In genomic region chr4:153232768-153233167, GRCh38 we compare ENCODE assay signal across 8 cellular contexts. TPM values are rescaled to one million over a fixed set of nuclear protein-coding genes. Genes with fewer than 3 reads are reported as not detected.
DNase-seq lines count a peak whose midpoint lies in the region; ATAC-seq and TF ChIP-seq lines count a peak whose summit lies in the region.

No MANE protein-coding gene starts in this region.

- no peak overlapping the region for H2BK5ac ChIP-seq in mesenchymal stem cell (ENCODE audit: low read depth, low read length, poor library complexity, severe bottlenecking)

- no peak overlapping the region for H3K23ac ChIP-seq in mesenchymal stem cell (ENCODE audit: low read length in 2 of 2)

- no peak overlapping the region for H3K14ac ChIP-seq in mesenchymal stem cell (ENCODE audit: low read length in 2 of 2)

- TF ChIP-seq CTCF in body of pancreas (IDR thresholded peaks at IDR 0.05): peak in 5 of 7 experiments; percentile 9 to 39 (median 32)

- no peak overlapping the region for H2AFZ ChIP-seq in mesenchymal stem cell (ENCODE audit: low read depth, low read length)

- peak; percentile 44 for ATAC-seq in HG02981 (IDR thresholded peaks at IDR 0.05; ENCODE audit: unreplicated experiment)
- ATAC-seq in body of pancreas: peak; percentile 54
- no peak for ATAC-seq in GM21423 (IDR thresholded peaks at IDR 0.05; ENCODE audit: unreplicated experiment)
- ATAC-seq in GM18505 (IDR thresholded peaks at IDR 0.05; ENCODE audit: unreplicated experiment): no peak
- no peak for ATAC-seq in activated naive CD8-positive, alpha-beta T cell treated with anti-CD3 and anti-CD28 coated beads, Interleukin-2, amount 50 U/mL, for 24 hours

- H3K79me1 ChIP-seq in mesenchymal stem cell (replicated peaks; ENCODE audit: low read length, poor library complexity, severe bottlenecking): peaks cover 29% of the 10 kb centered on the region

- peak overlapping the region in 1 of 2 experiments; percentile 65 for H3K18ac ChIP-seq in mesenchymal stem cell (ENCODE audit: low read depth in 1 of 2, low read length in 2 of 2)

- H3K27me3 ChIP-seq in body of pancreas (no peaks in the 10 kb centered on the region), mesenchymal stem cell (ENCODE audit: control insufficient read depth in 1 of 2, insufficient read depth in 1 of 2, low read length in 2 of 2) (peaks cover 0 to 6% of the 10 kb centered on the region in 2 experiments)

- H2AK5ac ChIP-seq in mesenchymal stem cell (ENCODE audit: low read length, severe bottlenecking): peak overlapping the region; percentile 95

- peaks cover 16% of the 10 kb centered on the region for H3K27me3 Mint-ChIP-seq in activated CD4-positive, alpha-beta T cell treated with anti-CD3 and anti-CD28 coated beads, Interleukin-2, amount 10 ng/mL, durations not matched to agents 24 days and 14 days
- peaks cover 16% of the 10 kb centered on the region for H3K27me3 Mint-ChIP-seq in activated naive CD8-positive, alpha-beta T cell treated with anti-CD3 and anti-CD28 coated beads, Interleukin-2, amount 50 U/mL, for 24 hours

- intact Hi-C loops in body of pancreas (cut with DNase I): no loop called here
- intact Hi-C loops in activated CD4-positive, alpha-beta T cell treated with anti-CD3 and anti-CD28 coated beads, Interleukin-2, amount 10 ng/mL, durations not matched to agents 24 days and 14 days (cut with micrococcal nuclease): no loop called here

- peak overlapping the region; percentile 42 for H4K8ac ChIP-seq in mesenchymal stem cell (ENCODE audit: low read length)

- H3K4me1 Mint-ChIP-seq in activated CD4-positive, alpha-beta T cell treated with anti-CD3 and anti-CD28 coated beads, Interleukin-2, amount 10 ng/mL, durations not matched to agents 24 days and 14 days: peaks cover 16% of the 10 kb centered on the region
- H3K4me1 Mint-ChIP-seq in activated naive CD8-positive, alpha-beta T cell treated with anti-CD3 and anti-CD28 coated beads, Interleukin-2, amount 50 U/mL, for 24 hours: peaks cover 23% of the 10 kb centered on the region

- H3K36me3 ChIP-seq in body of pancreas (replicated peaks in 1 of 2; ENCODE audit: insufficient read depth in 1 of 2, low read depth in 2 of 2) (no peaks in the 10 kb centered on the region), mesenchymal stem cell (ENCODE audit: control insufficient read depth in 1 of 2, insufficient read depth in 2 of 2, low read depth in 1 of 2, low read length in 2 of 2) (peaks cover 0 to under 1% of the 10 kb centered on the region in 2 experiments)

- H3K27ac Mint-ChIP-seq in activated CD4-positive, alpha-beta T cell treated with anti-CD3 and anti-CD28 coated beads, Interleukin-2, amount 10 ng/mL, durations not matched to agents 24 days and 14 days: no peak overlapping the region
- H3K27ac Mint-ChIP-seq in activated naive CD8-positive, alpha-beta T cell treated with anti-CD3 and anti-CD28 coated beads, Interleukin-2, amount 50 U/mL, for 24 hours: no peak overlapping the region

- H3K4ac ChIP-seq in mesenchymal stem cell (ENCODE audit: low read depth in 1 of 2, low read length in 2 of 2): peak overlapping the region in 1 of 2 experiments; percentile 62

- H4K91ac ChIP-seq in mesenchymal stem cell (ENCODE audit: low read length): no peak overlapping the region

- no peak overlapping the region for H2BK15ac ChIP-seq in mesenchymal stem cell (ENCODE audit: low read depth, poor library complexity, severe bottlenecking)

- H3K4me1 ChIP-seq in body of pancreas (peaks cover 27% of the 10 kb centered on the region), mesenchymal stem cell (ENCODE audit: control insufficient read depth, insufficient read depth, low read depth, low read length) (peaks cover 10% of the 10 kb centered on the region)

- no peaks in the 10 kb centered on the region for H3K36me3 Mint-ChIP-seq in activated CD4-positive, alpha-beta T cell treated with anti-CD3 and anti-CD28 coated beads, Interleukin-2, amount 10 ng/mL, durations not matched to agents 24 days and 14 days (ENCODE audit: low read depth)
- no peaks in the 10 kb centered on the region for H3K36me3 Mint-ChIP-seq in activated naive CD8-positive, alpha-beta T cell treated with anti-CD3 and anti-CD28 coated beads, Interleukin-2, amount 50 U/mL, for 24 hours (ENCODE audit: low read depth)

- TF ChIP-seq POLR2A in body of pancreas (IDR thresholded peaks at IDR 0.05) (no peak), GM18505 (IDR thresholded peaks at IDR 0.05; ENCODE audit: borderline replicate concordance, extremely low read depth, insufficient read depth, insufficient read length) (no peak)

- no peak overlapping the region for H3K9ac ChIP-seq in mesenchymal stem cell (ENCODE audit: low read length)

- no peak overlapping the region for H2BK120ac ChIP-seq in mesenchymal stem cell (ENCODE audit: low read depth, low read length)

- no peak overlapping the region for H3K4me2 ChIP-seq in mesenchymal stem cell (ENCODE audit: low read length, poor library complexity, severe bottlenecking)

- WGBS in body of pancreas, 2 donors: 33 to 38% methylated on average over 3 of the region's 3 CpGs
- WGBS in mesenchymal stem cell: 38% methylated on average over 2 of the region's 3 CpGs

- DNase-seq in EH (ENCODE audit: low read depth) (peak; percentile 18), body of pancreas (peak; percentile 27 to 52 (median 36)), mesenchymal stem cell (peak; percentile 33)
- DNase-seq in activated CD4-positive, alpha-beta T cell treated with anti-CD3 and anti-CD28 coated beads, Interleukin-2, amount 10 ng/mL, durations not matched to agents 24 days and 14 days: no peak
- no peak for DNase-seq in activated naive CD8-positive, alpha-beta T cell treated with anti-CD3 and anti-CD28 coated beads, Interleukin-2, amount 50 U/mL, for 24 hours

- H3K4me3 ChIP-seq in body of pancreas (no peak overlapping the region), mesenchymal stem cell (ENCODE audit: insufficient read depth in 1 of 2, low read depth in 1 of 2, low read length in 2 of 2) (no peak overlapping the region)

- peak overlapping the region; percentile 65 to 83 for H2BK12ac ChIP-seq in mesenchymal stem cell (ENCODE audit: low read length in 2 of 2)

- no peaks in the 10 kb centered on the region for H3K9me3 ChIP-seq in body of pancreas
- H3K9me3 ChIP-seq in mesenchymal stem cell (ENCODE audit: control insufficient read depth, low read length): no peaks in the 10 kb centered on the region

- H3K9me3 Mint-ChIP-seq in activated CD4-positive, alpha-beta T cell treated with anti-CD3 and anti-CD28 coated beads, Interleukin-2, amount 10 ng/mL, durations not matched to agents 24 days and 14 days: no peaks in the 10 kb centered on the region
- no peaks in the 10 kb centered on the region for H3K9me3 Mint-ChIP-seq in activated naive CD8-positive, alpha-beta T cell treated with anti-CD3 and anti-CD28 coated beads, Interleukin-2, amount 50 U/mL, for 24 hours

- H3K27ac ChIP-seq in body of pancreas (peak overlapping the region in 2 of 4 donors; percentile 44 to 71), mesenchymal stem cell (ENCODE audit: low read length, poor library complexity, severe bottlenecking) (no peak overlapping the region)

- H3K4me3 Mint-ChIP-seq in activated CD4-positive, alpha-beta T cell treated with anti-CD3 and anti-CD28 coated beads, Interleukin-2, amount 10 ng/mL, durations not matched to agents 24 days and 14 days: no peak overlapping the region
- no peak overlapping the region for H3K4me3 Mint-ChIP-seq in activated naive CD8-positive, alpha-beta T cell treated with anti-CD3 and anti-CD28 coated beads, Interleukin-2, amount 50 U/mL, for 24 hours

RNA-seq across cellular contexts. Expression of gene TRIM2, which starts 28.5 kb away (rescaled TPM):
- 10 to 100 TPM; 31.3 to 42.0 TPM for total RNA-seq in body of pancreas
- polyA plus RNA-seq in mesenchymal stem cell (2013, experiment 1 of 2): 18.0 TPM
- 18.0 TPM for polyA plus RNA-seq in mesenchymal stem cell (2013, experiment 2 of 2)
- total RNA-seq in activated CD4-positive, alpha-beta T cell treated with anti-CD3 and anti-CD28 coated beads, Interleukin-2, amount 10 ng/mL, durations not matched to agents 24 days and 14 days: 0.21 TPM in 1 of 2 replicates, not detected in the other

Comparison
In these comparisons a context has a peak if more than half of its experiments do, and no peak if none do; other contexts are left out.
1. DNase-seq: peak in EH (single experiment), body of pancreas (4 of 4) and mesenchymal stem cell (single experiment); none in activated CD4-positive, alpha-beta T cell treated with anti-CD3 and anti-CD28 coated beads, Interleukin-2, amount 10 ng/mL, durations not matched to agents 24 days and 14 days (single experiment) and activated naive CD8-positive, alpha-beta T cell treated with anti-CD3 and anti-CD28 coated beads, Interleukin-2, amount 50 U/mL, for 24 hours (single experiment).
2. ATAC-seq: peak in HG02981 (single experiment) and body of pancreas (single experiment); none in GM21423 (single experiment), GM18505 (single experiment) and activated naive CD8-positive, alpha-beta T cell treated with anti-CD3 and anti-CD28 coated beads, Interleukin-2, amount 50 U/mL, for 24 hours (single experiment).
3. RNA of gene TRIM2, which starts 28.5 kb away (total RNA-seq): 31.3 to 42.0 TPM in body of pancreas; 0.21 TPM in activated CD4-positive, alpha-beta T cell treated with anti-CD3 and anti-CD28 coated beads, Interleukin-2, amount 10 ng/mL, durations not matched to agents 24 days and 14 days; every median in the first group is over 10 times any median in the second.